In genomic region chr12:55824726-55825125, GRCh38 we compare ENCODE assay signal across 12 cellular contexts. TPM values are rescaled to one million over a fixed set of nuclear protein-coding genes. Genes with fewer than 3 reads are reported as not detected.
DNase-seq lines count a peak whose midpoint lies in the region; ATAC-seq and TF ChIP-seq lines count a peak whose summit lies in the region.
"Had no signal": no experiment of that assay in that cellular context is flagged by ENCODE, and none has a peak within 500 bp of the region (broad histone marks: within the 10 kb centered on the region; RNA-seq: fewer than 3 reads in every experiment).

No MANE protein-coding gene starts in this region.

- H3K27me3 ChIP-seq in neural cell (ENCODE audit: insufficient read depth, low read depth, low read length), result no peaks in the 10 kb centered on the region
- H3K27me3 ChIP-seq: upper lobe of right lung had no signal

- CTCF ChIA-PET in activated CD4-positive, alpha-beta T cell treated with anti-CD3 and anti-CD28 coated beads, Interleukin-2, amount 10 ng/mL, durations not matched to agents 7 days and 5 days (lab: Charles Lee), result interaction anchor here (0.5 to 1.6 kb wide), 5 partner anchors 9 to 171 kb away, joined by 3 to 5 read pairs (median 3); no protein-coding TSS in a partner anchor

- H3K9me2 ChIP-seq in neural cell (ENCODE audit: insufficient read depth, low read length), result no peaks in the 10 kb centered on the region

- no peaks in the 10 kb centered on the region for H3K9me3 ChIP-seq in neural cell (ENCODE audit: low read length)
- H3K9me3 ChIP-seq: upper lobe of right lung had no signal

- TF ChIP-seq RAD21 in neural cell (conservative IDR thresholded peaks at IDR 0.05), result no peak

- no peak for TF ChIP-seq CTCF in neural cell (IDR thresholded peaks at IDR 0.05; ENCODE audit: poor library complexity, severe bottlenecking)

- peaks cover 51% of the 10 kb centered on the region for H3K36me3 Mint-ChIP-seq in activated CD4-positive, alpha-beta T cell treated with anti-CD3 and anti-CD28 coated beads, Interleukin-2, amount 10 ng/mL, durations not matched to agents 7 days and 5 days (ENCODE audit: low read depth)
- peaks cover 1% of the 10 kb centered on the region for H3K36me3 Mint-ChIP-seq in IgD-negative memory B cell
- H3K36me3 Mint-ChIP-seq in activated naive CD8-positive, alpha-beta T cell treated with anti-CD3 and anti-CD28 coated beads for 36 hours, result peaks cover 49% of the 10 kb centered on the region

- no peaks in the 10 kb centered on the region for H3K9me3 Mint-ChIP-seq in activated CD4-positive, alpha-beta T cell treated with anti-CD3 and anti-CD28 coated beads, Interleukin-2, amount 10 ng/mL, durations not matched to agents 7 days and 5 days
- no peaks in the 10 kb centered on the region for H3K9me3 Mint-ChIP-seq in IgD-negative memory B cell
- H3K9me3 Mint-ChIP-seq in activated naive CD8-positive, alpha-beta T cell treated with anti-CD3 and anti-CD28 coated beads for 36 hours, result no peaks in the 10 kb centered on the region

- peak overlapping the region; percentile 70 for H3K27ac Mint-ChIP-seq in activated CD4-positive, alpha-beta T cell treated with anti-CD3 and anti-CD28 coated beads, Interleukin-2, amount 10 ng/mL, durations not matched to agents 7 days and 5 days
- peak overlapping the region in 2 of 3 donors; percentile 64 to 69 for H3K27ac Mint-ChIP-seq in IgD-negative memory B cell
- peak overlapping the region; percentile 80 for H3K27ac Mint-ChIP-seq in activated naive CD8-positive, alpha-beta T cell treated with anti-CD3 and anti-CD28 coated beads for 36 hours

- DNase-seq in activated CD4-positive, alpha-beta T cell treated with anti-CD3 and anti-CD28 coated beads, Interleukin-2, amount 10 ng/mL, durations not matched to agents 7 days and 5 days, result no peak
- DNase-seq in activated CD4-positive, alpha-beta T cell treated with anti-CD3 and anti-CD28 coated beads for 1 hour, result no peak
- DNase-seq in activated naive CD8-positive, alpha-beta T cell treated with anti-CD3 and anti-CD28 coated beads for 36 hours, result no peak
- DNase-seq in Ammon's horn (ENCODE audit: low spot score), result no peak
- DNase-seq: activated CD4-positive, CD25-positive, alpha-beta regulatory T cell treated with anti-CD3 and anti-CD28 coated beads, Interleukin-2, amount 50 U/mL, for 72 hours; hippocampal formation; upper lobe of right lung had no signal

- ATAC-seq in GM21526 (IDR thresholded peaks at IDR 0.05; ENCODE audit: low FRiP score, unreplicated experiment) (no peak), GM21360 (IDR thresholded peaks at IDR 0.05; ENCODE audit: unreplicated experiment) (no peak)
- ATAC-seq: Right ventricle myocardium inferior, upper lobe of right lung had no signal

- no peak for TF ChIP-seq EP300 in neural cell (conservative IDR thresholded peaks at IDR 0.05; ENCODE audit: poor library complexity, severe bottlenecking)

- no peaks in the 10 kb centered on the region for H3K27me3 Mint-ChIP-seq in activated CD4-positive, alpha-beta T cell treated with anti-CD3 and anti-CD28 coated beads, Interleukin-2, amount 10 ng/mL, durations not matched to agents 7 days and 5 days
- no peaks in the 10 kb centered on the region for H3K27me3 Mint-ChIP-seq in IgD-negative memory B cell
- no peaks in the 10 kb centered on the region for H3K27me3 Mint-ChIP-seq in activated naive CD8-positive, alpha-beta T cell treated with anti-CD3 and anti-CD28 coated beads for 36 hours

- POLR2A ChIA-PET in activated CD4-positive, alpha-beta T cell treated with anti-CD3 and anti-CD28 coated beads, Interleukin-2, amount 10 ng/mL, durations not matched to agents 7 days and 5 days (lab: Charles Lee), result interaction anchor here (0.7 kb wide), 1 partner anchor 110 kb away, joined by 5 read pairs; no protein-coding TSS in a partner anchor

- H3K4me3 ChIP-seq in neural cell (ENCODE audit: low read length), result peak overlapping the region; percentile 100
- H3K4me3 ChIP-seq: upper lobe of right lung had no signal

- no peak overlapping the region for H3K9ac ChIP-seq in neural cell (ENCODE audit: low read length)

- no peak overlapping the region for H2AFZ ChIP-seq in neural cell (ENCODE audit: low read depth, low read length)

- H3K79me2 ChIP-seq in neural cell (replicated peaks; ENCODE audit: insufficient read depth, low read length), result peaks cover 41% of the 10 kb centered on the region

- H4K20me1 ChIP-seq in neural cell (ENCODE audit: insufficient read depth), result no peaks in the 10 kb centered on the region

- peaks cover 12% of the 10 kb centered on the region for H3K36me3 ChIP-seq in neural cell (ENCODE audit: insufficient read depth, low read length)

- no peaks in the 10 kb centered on the region for H3F3A ChIP-seq in neural cell (ENCODE audit: insufficient read depth, low read length, poor library complexity, severe bottlenecking)

- H3K4me3 Mint-ChIP-seq in activated CD4-positive, alpha-beta T cell treated with anti-CD3 and anti-CD28 coated beads, Interleukin-2, amount 10 ng/mL, durations not matched to agents 7 days and 5 days, result peak overlapping the region; percentile 17
- H3K4me3 Mint-ChIP-seq in IgD-negative memory B cell, result peak overlapping the region in 1 of 4 donors; percentile 75
- H3K4me3 Mint-ChIP-seq in activated naive CD8-positive, alpha-beta T cell treated with anti-CD3 and anti-CD28 coated beads for 36 hours, result peak overlapping the region; percentile 99

- H3K4me2 ChIP-seq in neural cell (ENCODE audit: low read length), result no peak overlapping the region

- no peak overlapping the region for H3K27ac ChIP-seq in neural cell (ENCODE audit: low read length)
- H3K27ac ChIP-seq: upper lobe of right lung had no signal

- H3K4me1 Mint-ChIP-seq in activated CD4-positive, alpha-beta T cell treated with anti-CD3 and anti-CD28 coated beads, Interleukin-2, amount 10 ng/mL, durations not matched to agents 7 days and 5 days, result peaks cover 52% of the 10 kb centered on the region
- H3K4me1 Mint-ChIP-seq in IgD-negative memory B cell, result peaks cover 20 to 24% (median 20%) of the 10 kb centered on the region in 3 donors
- H3K4me1 Mint-ChIP-seq in activated naive CD8-positive, alpha-beta T cell treated with anti-CD3 and anti-CD28 coated beads for 36 hours, result peaks cover 56% of the 10 kb centered on the region

TF ChIP-seq in neural cell, 6 proteins besides CTCF, POLR2A, EP300 and RAD21:
- TF ChIP-seq, protein P1, sequence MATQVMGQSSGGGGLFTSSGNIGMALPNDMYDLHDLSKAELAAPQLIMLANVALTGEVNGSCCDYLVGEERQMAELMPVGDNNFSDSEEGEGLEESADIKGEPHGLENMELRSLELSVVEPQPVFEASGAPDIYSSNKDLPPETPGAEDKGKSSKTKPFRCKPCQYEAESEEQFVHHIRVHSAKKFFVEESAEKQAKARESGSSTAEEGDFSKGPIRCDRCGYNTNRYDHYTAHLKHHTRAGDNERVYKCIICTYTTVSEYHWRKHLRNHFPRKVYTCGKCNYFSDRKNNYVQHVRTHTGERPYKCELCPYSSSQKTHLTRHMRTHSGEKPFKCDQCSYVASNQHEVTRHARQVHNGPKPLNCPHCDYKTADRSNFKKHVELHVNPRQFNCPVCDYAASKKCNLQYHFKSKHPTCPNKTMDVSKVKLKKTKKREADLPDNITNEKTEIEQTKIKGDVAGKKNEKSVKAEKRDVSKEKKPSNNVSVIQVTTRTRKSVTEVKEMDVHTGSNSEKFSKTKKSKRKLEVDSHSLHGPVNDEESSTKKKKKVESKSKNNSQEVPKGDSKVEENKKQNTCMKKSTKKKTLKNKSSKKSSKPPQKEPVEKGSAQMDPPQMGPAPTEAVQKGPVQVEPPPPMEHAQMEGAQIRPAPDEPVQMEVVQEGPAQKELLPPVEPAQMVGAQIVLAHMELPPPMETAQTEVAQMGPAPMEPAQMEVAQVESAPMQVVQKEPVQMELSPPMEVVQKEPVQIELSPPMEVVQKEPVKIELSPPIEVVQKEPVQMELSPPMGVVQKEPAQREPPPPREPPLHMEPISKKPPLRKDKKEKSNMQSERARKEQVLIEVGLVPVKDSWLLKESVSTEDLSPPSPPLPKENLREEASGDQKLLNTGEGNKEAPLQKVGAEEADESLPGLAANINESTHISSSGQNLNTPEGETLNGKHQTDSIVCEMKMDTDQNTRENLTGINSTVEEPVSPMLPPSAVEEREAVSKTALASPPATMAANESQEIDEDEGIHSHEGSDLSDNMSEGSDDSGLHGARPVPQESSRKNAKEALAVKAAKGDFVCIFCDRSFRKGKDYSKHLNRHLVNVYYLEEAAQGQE (IDR thresholded peaks at IDR 0.05; ENCODE audit: borderline replicate concordance), result no peak
- TF ChIP-seq POLR2AphosphoS5 (IDR thresholded peaks at IDR 0.05) (no peak), EZH2 (IDR thresholded peaks at IDR 0.05; ENCODE audit: borderline replicate concordance, insufficient read depth, low read length, poor library complexity, severe bottlenecking) (no peak), TAF1 (IDR thresholded peaks at IDR 0.05; ENCODE audit: low read depth) (no peak), SMC3 (conservative IDR thresholded peaks at IDR 0.05; ENCODE audit: poor library complexity) (no peak), MXI1 (conservative IDR thresholded peaks at IDR 0.05; ENCODE audit: poor library complexity, severe bottlenecking) (no peak)

RNA-seq across cellular contexts. Expression of gene DNAJC14, which starts 4.7 kb away (rescaled TPM):
- total RNA-seq in activated CD4-positive, alpha-beta T cell treated with anti-CD3 and anti-CD28 coated beads, Interleukin-2, amount 10 ng/mL, durations not matched to agents 7 days and 5 days, result 10 to 100 TPM; 32.6 to 35.8 TPM
- polyA plus RNA-seq in IgD-negative memory B cell, result 35.9 TPM
- 10 to 100 TPM; 33.1 to 35.5 TPM for total RNA-seq in activated naive CD8-positive, alpha-beta T cell treated with anti-CD3 and anti-CD28 coated beads for 36 hours
- 45.0 and 46.4 TPM in 2 replicates for polyA plus RNA-seq in neural cell
- polyA minus RNA-seq in neural cell, result 59.7 and 64.8 TPM in 2 replicates

RNA-seq across cellular contexts. Expression of gene ORMDL2, which starts 6.9 kb away (rescaled TPM):
- total RNA-seq in activated CD4-positive, alpha-beta T cell treated with anti-CD3 and anti-CD28 coated beads, Interleukin-2, amount 10 ng/mL, durations not matched to agents 7 days and 5 days, result 10 to 100 TPM; 52.7 to 67.1 TPM
- 97.5 TPM for polyA plus RNA-seq in IgD-negative memory B cell
- total RNA-seq in activated naive CD8-positive, alpha-beta T cell treated with anti-CD3 and anti-CD28 coated beads for 36 hours, result 10 to 100 TPM; 29.8 to 32.4 TPM
- 6.1 and 11.5 TPM in 2 replicates for polyA plus RNA-seq in neural cell
- polyA minus RNA-seq in neural cell, result 8.0 and 9.0 TPM in 2 replicates

RNA-seq across cellular contexts. Expression of gene SARNP, which starts 7.2 kb away (rescaled TPM):
- 100 to 1,000 TPM in 1 of 2 experiments, 10 to 100 TPM in 1; 87.5 to 102 TPM for total RNA-seq in activated CD4-positive, alpha-beta T cell treated with anti-CD3 and anti-CD28 coated beads, Interleukin-2, amount 10 ng/mL, durations not matched to agents 7 days and 5 days
- 94.2 TPM for polyA plus RNA-seq in IgD-negative memory B cell
- 100 to 1,000 TPM in 1 of 2 experiments, 10 to 100 TPM in 1; 99.6 to 104 TPM for total RNA-seq in activated naive CD8-positive, alpha-beta T cell treated with anti-CD3 and anti-CD28 coated beads for 36 hours
- 245 and 332 TPM in 2 replicates for polyA plus RNA-seq in neural cell
- polyA minus RNA-seq in neural cell, result 107 and 115 TPM in 2 replicates

RNA-seq across cellular contexts. Expression of gene MMP19, which starts 18.0 kb away (rescaled TPM):
- total RNA-seq in activated CD4-positive, alpha-beta T cell treated with anti-CD3 and anti-CD28 coated beads, Interleukin-2, amount 10 ng/mL, durations not matched to agents 7 days and 5 days, result not detected
- polyA plus RNA-seq in IgD-negative memory B cell (not detected), neural cell (not detected in 2 replicates)
- not detected for total RNA-seq in activated naive CD8-positive, alpha-beta T cell treated with anti-CD3 and anti-CD28 coated beads for 36 hours
- polyA minus RNA-seq in neural cell, result not detected in 2 replicates
